Comparison of ENCODE assay signal across 1 cellular context in the genomic region with DNA sequence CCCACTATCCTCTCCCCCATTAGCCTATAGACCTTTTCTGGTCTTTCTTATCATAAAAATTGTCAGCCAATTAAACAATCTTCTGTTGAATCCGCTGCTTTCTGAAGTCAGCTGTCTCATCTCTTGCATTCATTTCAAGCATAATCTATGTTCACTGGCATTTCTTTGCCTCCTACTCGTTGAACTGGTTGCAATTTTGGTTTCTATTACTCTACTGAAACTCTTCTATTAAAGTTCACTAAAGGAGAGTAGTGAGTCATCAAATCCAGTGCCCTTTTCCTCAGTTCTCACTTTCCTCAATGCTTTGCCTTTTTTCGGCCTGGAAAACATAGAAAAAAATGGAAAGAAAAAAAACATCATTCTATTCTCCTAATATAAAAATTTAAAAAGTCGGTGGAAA.
TF ChIP-seq lines count a peak whose summit lies in the region.

No MANE protein-coding gene starts in this region.

TF ChIP-seq in GM12878, 131 proteins besides CTCF, POLR2A, EP300 and RAD21 (continued from another document):
- TF ChIP-seq MLLT1 (IDR thresholded peaks at IDR 0.05), result no peak
- TF ChIP-seq JUNB (IDR thresholded peaks at IDR 0.05), result 0 out of 2 replicates have a peak, but pooled peaks have one; percentile 16
- TF ChIP-seq EGR1 (IDR thresholded peaks at IDR 0.05; ENCODE audit: borderline replicate concordance in 1 of 2, low read depth in 2 of 2, low read length in 2 of 2), result no peak
